12 cellular contexts compared by ENCODE assay signal in the genomic region with DNA sequence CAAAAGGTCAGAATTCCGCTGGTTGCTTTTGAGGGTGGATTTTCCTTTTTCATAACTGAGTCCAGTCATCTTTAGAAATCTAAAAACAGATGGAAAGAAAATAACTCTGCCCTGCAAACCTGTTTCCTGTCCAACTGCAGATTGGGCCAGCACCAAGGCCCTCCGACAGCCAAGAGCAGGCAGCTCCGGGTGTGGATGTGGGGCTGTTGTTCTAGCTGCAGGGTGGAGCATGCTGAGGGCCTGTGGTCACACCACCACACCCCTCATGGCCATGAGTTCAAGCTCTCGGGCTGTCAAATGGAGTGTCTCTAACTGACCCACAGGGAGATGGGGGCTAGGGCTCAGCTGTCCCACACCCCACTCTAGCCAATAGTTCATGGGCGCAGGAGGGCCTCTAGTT.
DNase-seq lines count a peak whose midpoint lies in the region; ATAC-seq, FAIRE-seq and TF ChIP-seq lines count a peak whose summit lies in the region.
"Had no signal": no experiment of that assay in that cellular context is flagged by ENCODE, and none has a peak within 500 bp of the region (broad histone marks: within the 10 kb centered on the region; RNA-seq: fewer than 3 reads in every experiment).

No MANE protein-coding gene starts in this region.

- no peaks in the 10 kb centered on the region for H3K79me2 ChIP-seq in HepG2 (ENCODE audit: insufficient read depth, low read length)

- intact Hi-C loops in HepG2 (cut with micrococcal nuclease; ENCODE audit: unreplicated experiment), result loop anchor here (10.0 kb wide), 1 partner anchor 142 kb away; a partner anchor contains a TSS

- H3K4me3 Mint-ChIP-seq in activated CD4-positive, alpha-beta T cell treated with anti-CD3 and anti-CD28 coated beads, Interleukin-2, amount 10 ng/mL, durations not matched to agents 7 days and 5 days, result no peak overlapping the region
- H3K4me3 Mint-ChIP-seq: IgD-negative memory B cell had no signal

- H3K27ac ChIP-seq in HepG2 (ENCODE audit: extremely low read length, insufficient read depth, low read length), result peak overlapping the region; percentile 69

- H3K27me3 Mint-ChIP-seq in activated CD4-positive, alpha-beta T cell treated with anti-CD3 and anti-CD28 coated beads, Interleukin-2, amount 10 ng/mL, durations not matched to agents 7 days and 5 days, result peaks cover 5% of the 10 kb centered on the region

- peaks cover 0 to 16% of the 10 kb centered on the region in 2 experiments; a peak in 2 of 5 replicates for H3K27me3 ChIP-seq in HepG2 (ENCODE audit: control insufficient read depth in 1 of 2, insufficient read depth in 2 of 2, low read length in 2 of 2)

- no peaks in the 10 kb centered on the region for H3K36me3 Mint-ChIP-seq in activated CD4-positive, alpha-beta T cell treated with anti-CD3 and anti-CD28 coated beads, Interleukin-2, amount 10 ng/mL, durations not matched to agents 7 days and 5 days (ENCODE audit: low read depth)
- H3K36me3 Mint-ChIP-seq: IgD-negative memory B cell had no signal

- no peaks in the 10 kb centered on the region for H4K20me1 ChIP-seq in HepG2 (ENCODE audit: insufficient read depth, low read length)

- TF ChIP-seq EP300 in HepG2 (IDR thresholded peaks at IDR 0.05; ENCODE audit: low read depth in 2 of 2, low read length in 2 of 2) (no peak), HepG2 (CRISPR knock-in tag; IDR thresholded peaks at IDR 0.05; ENCODE audit: borderline replicate concordance) (no peak)

- no peak for TF ChIP-seq RAD21 in HepG2 (CRISPR knock-in tag; IDR thresholded peaks at IDR 0.05)

- TF ChIP-seq POLR2A in HepG2 (IDR thresholded peaks at IDR 0.05; ENCODE audit: insufficient read depth in 1 of 2, low read depth in 2 of 2, low read length in 2 of 2), result no peak

- CTCF ChIA-PET in HepG2 (lab: Yijun Ruan, JAX; ENCODE audit: low intra/inter-chr PET ratio, low total read pairs), result no interaction called here
- CTCF ChIA-PET in activated CD4-positive, alpha-beta T cell treated with anti-CD3 and anti-CD28 coated beads, Interleukin-2, amount 10 ng/mL, durations not matched to agents 7 days and 5 days (lab: Charles Lee), result interaction anchor here (1.2 to 1.4 kb wide), 2 partner anchors 19 to 29 kb away, joined by 3 read pairs; no protein-coding TSS in a partner anchor

- peak overlapping the region; percentile 82 for H3K4me2 ChIP-seq in HepG2 (ENCODE audit: low read depth, low read length)

- ATAC-seq in esophagus mucosa (peak; percentile 50), HepG2 (peak; percentile 6; the same call in 1 of the 3 replicates)

- H3K27ac Mint-ChIP-seq in activated CD4-positive, alpha-beta T cell treated with anti-CD3 and anti-CD28 coated beads, Interleukin-2, amount 10 ng/mL, durations not matched to agents 7 days and 5 days, result no peak overlapping the region
- H3K27ac Mint-ChIP-seq: IgD-negative memory B cell had no signal

- H3K4me1 ChIP-seq in HepG2 (ENCODE audit: insufficient read depth, low read length), result peaks cover 49% of the 10 kb centered on the region

- no peak for TF ChIP-seq CTCF in HepG2 (CRISPR knock-in tag; IDR thresholded peaks at IDR 0.05)
- no peak for TF ChIP-seq CTCF in GM13976 (IDR thresholded peaks at IDR 0.05; ENCODE audit: borderline replicate concordance, control extremely low read depth, extremely low read depth, insufficient read depth, missing control alignments)

- POLR2A ChIA-PET in HepG2 (lab: Yijun Ruan, JAX), result interaction anchor here (1.1 to 5.0 kb wide), 9 partner anchors 9 to 122 kb away, joined by 3 to 53 read pairs (median 6); a partner anchor contains a TSS
- POLR2A ChIA-PET in activated CD4-positive, alpha-beta T cell treated with anti-CD3 and anti-CD28 coated beads, Interleukin-2, amount 10 ng/mL, durations not matched to agents 7 days and 5 days (lab: Charles Lee), result no interaction called here

- no peak overlapping the region for H2AFZ ChIP-seq in HepG2 (ENCODE audit: low read length)

- WGBS in HepG2 (ENCODE audit: low lambda C conversion rate), result 63% methylated on average over 4 of the region's 5 CpGs

- H3K9me3 Mint-ChIP-seq in activated CD4-positive, alpha-beta T cell treated with anti-CD3 and anti-CD28 coated beads, Interleukin-2, amount 10 ng/mL, durations not matched to agents 7 days and 5 days, result no peaks in the 10 kb centered on the region
- H3K9me3 Mint-ChIP-seq: IgD-negative memory B cell had no signal

- in situ Hi-C loops in HepG2 (cut with HindIII; ENCODE audit: extremely low pct_ligation_motif_present, low pct_unique_long_range_greater_than_20kb), result loop anchor here (5.0 kb wide), 2 partner anchors 35 to 70 kb away; a partner anchor contains a TSS
- in situ Hi-C loops in GM13976 (cut with MboI; ENCODE audit: low sequenced_read_pairs, unreplicated experiment), result no loop called here

- DNase-seq in GM04503 (ENCODE audit: low read depth) (peak; percentile 22), HepG2 (ENCODE audit: low spot score) (no peak), stromal cell of bone marrow (ENCODE audit: low read depth) (peak; percentile 81), GM13976 (ENCODE audit: low spot score) (no peak), Kasumi-1 (lab: John Stamatoyannopoulos, UW) (no peak), superior temporal gyrus (ENCODE audit: extremely low spot score) (no peak)
- no peak for DNase-seq in activated CD4-positive, alpha-beta T cell treated with anti-CD3 and anti-CD28 coated beads, Interleukin-2, amount 10 ng/mL, durations not matched to agents 7 days and 5 days
- DNase-seq: activated CD8-positive, alpha-beta memory T cell treated with anti-CD3 and anti-CD28 coated beads for 24 hours; H7; NCI-H2029 treated with DMSO at 0.1 percent for 48 hours had no signal

- no peaks in the 10 kb centered on the region for H3K4me1 Mint-ChIP-seq in activated CD4-positive, alpha-beta T cell treated with anti-CD3 and anti-CD28 coated beads, Interleukin-2, amount 10 ng/mL, durations not matched to agents 7 days and 5 days

- no peak for FAIRE-seq in HepG2 (lab: Jason Lieb, UNC)

- no peaks in the 10 kb centered on the region for H3K9me3 ChIP-seq in HepG2 (ENCODE audit: low read length)

- no peak overlapping the region for H3K4me3 ChIP-seq in HepG2 (replicated peaks in 1 of 3; ENCODE audit: insufficient read depth in 1 of 3, low read depth in 2 of 3, low read length in 3 of 3)

- BruUV-seq in HepG2 (replicated peaks; lab: Mats Ljungman, UMichigan), result no TSS peak

- H3K36me3 ChIP-seq in HepG2 (replicated peaks in 1 of 2; ENCODE audit: control insufficient read depth in 1 of 2, insufficient read depth in 2 of 2, low read length in 2 of 2), result no peaks in the 10 kb centered on the region

- no peak overlapping the region for H3K9ac ChIP-seq in HepG2 (ENCODE audit: insufficient read depth, low read depth, low read length)

TF ChIP-seq in HepG2, 621 proteins besides CTCF, POLR2A, EP300 and RAD21 (continues in another document):
- TF ChIP-seq ZNF382 (CRISPR knock-in tag; IDR thresholded peaks at IDR 0.05; ENCODE audit: borderline replicate concordance), result no peak
- no peak for TF ChIP-seq MYNN (CRISPR knock-in tag; IDR thresholded peaks at IDR 0.05; ENCODE audit: low read depth)
- no peak for TF ChIP-seq ZNF552 (CRISPR knock-in tag; IDR thresholded peaks at IDR 0.05; ENCODE audit: borderline replicate concordance)
- TF ChIP-seq, protein P1, sequence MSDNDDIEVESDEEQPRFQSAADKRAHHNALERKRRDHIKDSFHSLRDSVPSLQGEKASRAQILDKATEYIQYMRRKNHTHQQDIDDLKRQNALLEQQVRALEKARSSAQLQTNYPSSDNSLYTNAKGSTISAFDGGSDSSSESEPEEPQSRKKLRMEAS (IDR thresholded peaks at IDR 0.05), result 0 out of 2 replicates have a peak, but pooled peaks have one; percentile 4
- TF ChIP-seq GLI4 (CRISPR knock-in tag; IDR thresholded peaks at IDR 0.05; ENCODE audit: borderline replicate concordance), result no peak
- no peak for TF ChIP-seq NFE2 (CRISPR knock-in tag; IDR thresholded peaks at IDR 0.05)
- 0 out of 2 replicates have a peak, but pooled peaks have one; percentile 14 for TF ChIP-seq ZNF136 (CRISPR knock-in tag; IDR thresholded peaks at IDR 0.05; ENCODE audit: low read depth)
- no peak for TF ChIP-seq GPN1 (CRISPR knock-in tag; IDR thresholded peaks at IDR 0.05; ENCODE audit: borderline replicate concordance)
- no peak for TF ChIP-seq FOXJ3 (CRISPR knock-in tag; IDR thresholded peaks at IDR 0.05; ENCODE audit: borderline replicate concordance)
- TF ChIP-seq ZNF460 (CRISPR knock-in tag; IDR thresholded peaks at IDR 0.05; ENCODE audit: borderline replicate concordance), result no peak
- TF ChIP-seq ZMYM4 (CRISPR knock-in tag; IDR thresholded peaks at IDR 0.05), result 0 out of 2 replicates have a peak, but pooled peaks have one; percentile 5
- TF ChIP-seq RORA (CRISPR knock-in tag; IDR thresholded peaks at IDR 0.05), result no peak
- TF ChIP-seq ZNF329 (CRISPR knock-in tag; IDR thresholded peaks at IDR 0.05; ENCODE audit: low read depth), result no peak
- no peak for TF ChIP-seq U2AF2 (IDR thresholded peaks at IDR 0.05; ENCODE audit: low read depth, low read length)
- TF ChIP-seq SETDB1 (CRISPR knock-in tag; IDR thresholded peaks at IDR 0.05; ENCODE audit: borderline replicate concordance), result no peak
- TF ChIP-seq, protein P2, sequence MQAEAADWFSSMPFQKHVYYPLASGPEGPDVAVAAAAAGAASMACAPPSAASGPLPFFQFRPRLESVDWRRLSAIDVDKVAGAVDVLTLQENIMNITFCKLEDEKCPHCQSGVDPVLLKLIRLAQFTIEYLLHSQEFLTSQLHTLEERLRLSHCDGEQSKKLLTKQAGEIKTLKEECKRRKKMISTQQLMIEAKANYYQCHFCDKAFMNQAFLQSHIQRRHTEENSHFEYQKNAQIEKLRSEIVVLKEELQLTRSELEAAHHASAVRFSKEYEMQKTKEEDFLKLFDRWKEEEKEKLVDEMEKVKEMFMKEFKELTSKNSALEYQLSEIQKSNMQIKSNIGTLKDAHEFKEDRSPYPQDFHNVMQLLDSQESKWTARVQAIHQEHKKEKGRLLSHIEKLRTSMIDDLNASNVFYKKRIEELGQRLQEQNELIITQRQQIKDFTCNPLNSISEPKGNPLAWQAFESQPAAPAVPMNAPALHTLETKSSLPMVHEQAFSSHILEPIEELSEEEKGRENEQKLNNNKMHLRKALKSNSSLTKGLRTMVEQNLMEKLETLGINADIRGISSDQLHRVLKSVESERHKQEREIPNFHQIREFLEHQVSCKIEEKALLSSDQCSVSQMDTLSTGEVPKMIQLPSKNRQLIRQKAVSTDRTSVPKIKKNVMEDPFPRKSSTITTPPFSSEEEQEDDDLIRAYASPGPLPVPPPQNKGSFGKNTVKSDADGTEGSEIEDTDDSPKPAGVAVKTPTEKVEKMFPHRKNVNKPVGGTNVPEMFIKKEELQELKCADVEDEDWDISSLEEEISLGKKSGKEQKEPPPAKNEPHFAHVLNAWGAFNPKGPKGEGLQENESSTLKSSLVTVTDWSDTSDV (CRISPR knock-in tag; IDR thresholded peaks at IDR 0.05), result no peak
- no peak for TF ChIP-seq PCBP2 (optimal IDR thresholded peaks at IDR 0.05; ENCODE audit: low read depth, low read length, poor library complexity, severe bottlenecking)

Comparison
In these comparisons a context has a peak if more than half of its experiments do, and no peak if none do; other contexts are left out.
1. DNase-seq: peak in GM04503 (single experiment) and stromal cell of bone marrow (single experiment); none in HepG2 (single experiment), GM13976 (single experiment), Kasumi-1 (0 of 2), activated CD4-positive, alpha-beta T cell treated with anti-CD3 and anti-CD28 coated beads, Interleukin-2, amount 10 ng/mL, durations not matched to agents 7 days and 5 days (single experiment) and superior temporal gyrus (single experiment).